In genomic region chr5:172860520-172861443, GRCh38 we compare ENCODE assay signal across 7 cellular contexts. TPM values are rescaled to one million over a fixed set of nuclear protein-coding genes. Genes with fewer than 3 reads are reported as not detected.
DNase-seq lines count a peak whose midpoint lies in the region; ATAC-seq and TF ChIP-seq lines count a peak whose summit lies in the region.

No MANE protein-coding gene starts in this region.

- H3K36me3 ChIP-seq in Panc1 (ENCODE audit: control insufficient read depth, insufficient read depth, low read length) = no peaks in the 10 kb centered on the region
- H3K36me3 ChIP-seq in mucosa of rectum (ENCODE audit: control insufficient read depth in 2 of 2, insufficient read depth in 2 of 2, low read length in 2 of 2) = peaks cover 2% of the 10 kb centered on the region in 2 donors
- no peaks in the 10 kb centered on the region for H3K36me3 ChIP-seq in upper lobe of left lung

- CTCF ChIA-PET in Panc1 (lab: Charles Lee) = interaction anchor here (0.5 to 0.6 kb wide), 2 partner anchors 29 to 399 kb away, joined by 4 to 8 read pairs; no protein-coding TSS in a partner anchor

- H3K9me3 ChIP-seq in Panc1 (ENCODE audit: control insufficient read depth, insufficient read depth, low read depth, low read length) = no peaks in the 10 kb centered on the region
- H3K9me3 ChIP-seq in mucosa of rectum (ENCODE audit: control insufficient read depth in 2 of 2, low read length in 2 of 2) = no peaks in the 10 kb centered on the region
- H3K9me3 ChIP-seq in upper lobe of left lung = no peaks in the 10 kb centered on the region

- H3K9ac ChIP-seq in mucosa of rectum (ENCODE audit: low read depth in 1 of 2, low read length in 2 of 2) = peak overlapping the region in 1 of 2 donors; percentile 63

- peaks cover 96% of the 10 kb centered on the region for H3K4me1 ChIP-seq in Panc1 (ENCODE audit: control insufficient read depth, insufficient read depth, low read length)
- peaks cover 37 to 38% of the 10 kb centered on the region in 2 donors for H3K4me1 ChIP-seq in mucosa of rectum (ENCODE audit: control insufficient read depth in 2 of 2, insufficient read depth in 2 of 2, low read length in 2 of 2)
- peaks cover 54 to 66% (median 60%) of the 10 kb centered on the region in 4 donors for H3K4me1 ChIP-seq in upper lobe of left lung

- BruUV-seq in Panc1 (replicated peaks; lab: Mats Ljungman, UMichigan) = no TSS peak

- POLR2A ChIA-PET in Panc1 (lab: Charles Lee) = interaction anchor here (0.6 to 1.1 kb wide), 2 partner anchors 23 to 90 kb away, joined by 3 to 4 read pairs; partner anchors contain the start of gene DUSP1

- in situ Hi-C loops in Panc1 (cut with HindIII; ENCODE audit: low pct_unique_long_range_greater_than_20kb, low sequenced_read_pairs) = no loop called here

- ATAC-seq in Panc1 (peak; percentile 70), esophagus mucosa (peak; percentile 86), upper lobe of left lung (ENCODE audit: low FRiP score in 2 of 2) (peak; percentile 86 to 93), HG03460 (IDR thresholded peaks at IDR 0.05; ENCODE audit: unreplicated experiment) (no peak)

- TF ChIP-seq EP300 in upper lobe of left lung (IDR thresholded peaks at IDR 0.05) = peak in 2 of 4 donors; percentile 23 to 29

- WGBS in upper lobe of left lung, 2 donors = 28 to 49% methylated on average over 20 to 24 of the region's 24 CpGs

- TF ChIP-seq POLR2A in upper lobe of left lung (IDR thresholded peaks at IDR 0.05) = peak in 2 of 4 donors; percentile 10 to 53

- H3K27ac ChIP-seq in Panc1 (ENCODE audit: low read length) = peak overlapping the region; percentile 98
- H3K27ac ChIP-seq in mucosa of rectum (ENCODE audit: low read depth in 2 of 2, low read length in 2 of 2) = peak overlapping the region; percentile 83 to 86
- peak overlapping the region; percentile 84 to 96 (median 88) for H3K27ac ChIP-seq in upper lobe of left lung

- no peak for DNase-seq in Panc1 (ENCODE audit: low read depth, low spot score)
- peak; percentile 87 to 88 for DNase-seq in upper lobe of left lung
- DNase-seq in NCI-H1417 (lab: John Stamatoyannopoulos, UW) = no peak
- no peak for DNase-seq in RKO (ENCODE audit: low spot score)

- TF ChIP-seq CTCF in Panc1 (IDR thresholded peaks at IDR 0.05) (no peak), upper lobe of left lung (IDR thresholded peaks at IDR 0.05) (peak in 2 of 6 experiments; percentile 8 to 19)

- H3K4me3 ChIP-seq in Panc1 (ENCODE audit: low read depth in 2 of 2, low read length in 2 of 2) = peak overlapping the region in 1 of 2 experiments; percentile 19; a peak in 1 of 4 replicates
- peak overlapping the region in 1 of 2 donors; percentile 5 for H3K4me3 ChIP-seq in mucosa of rectum (ENCODE audit: low read length in 2 of 2)
- H3K4me3 ChIP-seq in upper lobe of left lung = peak overlapping the region in 2 of 4 donors; percentile 9 to 11

- no peaks in the 10 kb centered on the region for H3K27me3 ChIP-seq in Panc1 (ENCODE audit: control insufficient read depth, insufficient read depth, low read length)
- no peaks in the 10 kb centered on the region for H3K27me3 ChIP-seq in mucosa of rectum (ENCODE audit: control insufficient read depth in 2 of 2, insufficient read depth in 2 of 2, low read length in 2 of 2)
- H3K27me3 ChIP-seq in upper lobe of left lung = no peaks in the 10 kb centered on the region

- intact Hi-C loops in Panc1 (cut with micrococcal nuclease; ENCODE audit: unreplicated experiment) = loop anchor here (10.0 kb wide), 1 partner anchor 146 kb away; no protein-coding TSS in a partner anchor

RNA-seq across cellular contexts. Expression of gene ERGIC1, which starts 26.7 kb away (rescaled TPM):
- total RNA-seq in Panc1 (2021; ENCODE audit: unreplicated experiment) (206 TPM), esophagus mucosa (58.3 TPM), upper lobe of left lung (100 to 1,000 TPM; 158 to 225 (median 173) TPM)
- 419 TPM for polyA plus RNA-seq in Panc1 (2012; ENCODE audit: insufficient read length)

Comparison
In these comparisons a context has a peak if more than half of its experiments do, and no peak if none do; other contexts are left out.
1. DNase-seq: peak in upper lobe of left lung (2 of 2); none in Panc1 (single experiment), NCI-H1417 (0 of 3) and RKO (single experiment).
2. Peak in every context shown above with its lines, with median percentiles within 50 percentile points of each other: H3K27ac ChIP-seq.